ENCODE assay signal across 8 cellular contexts in the genomic region with DNA sequence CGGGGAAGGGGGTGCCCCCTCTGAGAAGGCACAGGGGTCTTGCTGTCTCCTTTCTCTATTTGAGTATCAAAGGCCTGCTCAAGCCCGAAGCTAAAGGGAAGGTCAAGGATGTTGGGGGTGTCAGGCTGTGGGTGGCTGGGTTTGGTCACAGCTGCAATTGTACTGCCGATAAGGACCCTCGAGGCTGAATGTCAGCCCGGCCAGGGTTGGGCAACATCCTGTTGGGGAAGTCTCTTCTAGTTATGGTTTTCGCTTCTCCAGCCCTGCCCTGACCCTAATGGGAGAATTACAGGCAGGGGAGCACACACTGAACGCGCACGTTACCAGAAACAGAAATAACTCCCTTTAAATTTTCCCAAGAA. TPM values are rescaled to one million over a fixed set of nuclear protein-coding genes. Genes with fewer than 3 reads are reported as not detected.
DNase-seq lines count a peak whose midpoint lies in the region; ATAC-seq and TF ChIP-seq lines count a peak whose summit lies in the region.
"Not testable (repeated sequence)": the region's sequence is repeated elsewhere in the genome, so short reads cannot be mapped to it uniquely, and the experiment has no call there.

No MANE protein-coding gene starts in this region.

- H3K4me3 ChIP-seq in upper lobe of right lung = not testable (repeated sequence)

- H3K27ac ChIP-seq in upper lobe of right lung = peak overlapping the region; percentile 79

- not testable (repeated sequence) for H3K36me3 ChIP-seq in upper lobe of right lung

- not testable (repeated sequence) for H3K9me3 ChIP-seq in upper lobe of right lung

- peaks cover 18% of the 10 kb centered on the region for H3K4me1 Mint-ChIP-seq in T-helper 1 cell treated with Interleukin-12 subunit alpha and Interleukin-12 subunit beta and Interleukin-4 antibody, amounts not matched to agents 30 μg/mL and 1 μg/mL, for 36 hours (ENCODE audit: low read depth)
- peaks cover 36% of the 10 kb centered on the region for H3K4me1 Mint-ChIP-seq in activated T-cell treated with anti-CD3 and anti-CD28 coated beads, Interleukin-2, amount 50 U/mL, for 24 hours (ENCODE audit: low read depth)
- H3K4me1 Mint-ChIP-seq in central memory CD8-positive, alpha-beta T cell = peaks cover 33% of the 10 kb centered on the region
- H3K4me1 Mint-ChIP-seq in immature natural killer cell = peaks cover 38 to 41% of the 10 kb centered on the region in 2 donors
- peaks cover 33 to 35% of the 10 kb centered on the region in 2 donors for H3K4me1 Mint-ChIP-seq in natural killer cell

- intact Hi-C loops in natural killer cell (cut with micrococcal nuclease) = loop anchor here (10.0 kb wide), 1 partner anchor 51 kb away; no protein-coding TSS in a partner anchor
- intact Hi-C loops in upper lobe of right lung (cut with DNase I) = not testable (repeated sequence)

- H3K9me3 Mint-ChIP-seq in T-helper 1 cell treated with Interleukin-12 subunit alpha and Interleukin-12 subunit beta and Interleukin-4 antibody, amounts not matched to agents 30 μg/mL and 1 μg/mL, for 36 hours; activated T-cell treated with anti-CD3 and anti-CD28 coated beads, Interleukin-2, amount 50 U/mL, for 24 hours; central memory CD8-positive, alpha-beta T cell; immature natural killer cell; natural killer cell: not testable (repeated sequence)

- ATAC-seq in central memory CD8-positive, alpha-beta T cell (replicated peaks; ENCODE audit: extremely low read depth, poor library complexity, severe bottlenecking) = peak; percentile 34
- peak; percentile 58 to 83 (median 70) for ATAC-seq in natural killer cell
- peak; percentile 90 for ATAC-seq in upper lobe of right lung

- H3K4me1 ChIP-seq in upper lobe of right lung = peaks cover 13% of the 10 kb centered on the region

- peak overlapping the region; percentile 44 for H3K4me3 Mint-ChIP-seq in T-helper 1 cell treated with Interleukin-12 subunit alpha and Interleukin-12 subunit beta and Interleukin-4 antibody, amounts not matched to agents 30 μg/mL and 1 μg/mL, for 36 hours
- peak overlapping the region; percentile 23 for H3K4me3 Mint-ChIP-seq in activated T-cell treated with anti-CD3 and anti-CD28 coated beads, Interleukin-2, amount 50 U/mL, for 24 hours
- H3K4me3 Mint-ChIP-seq in central memory CD8-positive, alpha-beta T cell = peak overlapping the region; percentile 71
- peak overlapping the region; percentile 79 to 89 (median 82) for H3K4me3 Mint-ChIP-seq in immature natural killer cell
- peak overlapping the region; percentile 87 for H3K4me3 Mint-ChIP-seq in natural killer cell

- not testable (repeated sequence) for H3K36me3 Mint-ChIP-seq in T-helper 1 cell treated with Interleukin-12 subunit alpha and Interleukin-12 subunit beta and Interleukin-4 antibody, amounts not matched to agents 30 μg/mL and 1 μg/mL, for 36 hours (ENCODE audit: low read depth); activated T-cell treated with anti-CD3 and anti-CD28 coated beads, Interleukin-2, amount 50 U/mL, for 24 hours (ENCODE audit: low read depth); central memory CD8-positive, alpha-beta T cell (ENCODE audit: insufficient read depth); immature natural killer cell; natural killer cell

- peak overlapping the region; percentile 89 for H3K27ac Mint-ChIP-seq in T-helper 1 cell treated with Interleukin-12 subunit alpha and Interleukin-12 subunit beta and Interleukin-4 antibody, amounts not matched to agents 30 μg/mL and 1 μg/mL, for 36 hours
- H3K27ac Mint-ChIP-seq in activated T-cell treated with anti-CD3 and anti-CD28 coated beads, Interleukin-2, amount 50 U/mL, for 24 hours = peak overlapping the region; percentile 95
- H3K27ac Mint-ChIP-seq in central memory CD8-positive, alpha-beta T cell (ENCODE audit: low read depth) = peak overlapping the region; percentile 92
- H3K27ac Mint-ChIP-seq in immature natural killer cell (peak overlapping the region; percentile 92 to 99 (median 97)), natural killer cell (peak overlapping the region; percentile 97 to 99)

- DNase-seq in GDM1 (lab: John Stamatoyannopoulos, UW) = peak; percentile 8
- DNase-seq in MV-4-11 (lab: John Stamatoyannopoulos, UW) = peak; percentile 95
- DNase-seq in activated T-cell treated with anti-CD3 and anti-CD28 coated beads, Interleukin-2, amount 50 U/mL, for 24 hours; central memory CD8-positive, alpha-beta T cell (ENCODE audit: low spot score in 2 of 2): not testable (repeated sequence)
- DNase-seq in immature natural killer cell = peak; percentile 58 to 65 (median 64)
- DNase-seq in natural killer cell = peak; percentile 44
- DNase-seq in upper lobe of right lung = peak; percentile 91

- not testable (repeated sequence) for H3K27me3 Mint-ChIP-seq in T-helper 1 cell treated with Interleukin-12 subunit alpha and Interleukin-12 subunit beta and Interleukin-4 antibody, amounts not matched to agents 30 μg/mL and 1 μg/mL, for 36 hours (ENCODE audit: low read depth); activated T-cell treated with anti-CD3 and anti-CD28 coated beads, Interleukin-2, amount 50 U/mL, for 24 hours; central memory CD8-positive, alpha-beta T cell; immature natural killer cell (ENCODE audit: low read depth in 3 of 3); natural killer cell (ENCODE audit: low read depth in 2 of 2)

- not testable (repeated sequence) for H3K27me3 ChIP-seq in upper lobe of right lung

- TF ChIP-seq CTCF in natural killer cell (IDR thresholded peaks at IDR 0.05); upper lobe of right lung (IDR thresholded peaks at IDR 0.05): not testable (repeated sequence)

RNA-seq across cellular contexts. Expression of gene ADGRE5, which starts 25.0 kb away (rescaled TPM):
- 100 to 1,000 TPM; 360 to 783 (median 485) TPM for polyA plus RNA-seq in immature natural killer cell
- total RNA-seq in natural killer cell (1,000 to 10,000 TPM; 1,036 to 1,703 (median 1,382) TPM), upper lobe of right lung (165 TPM)

Comparison
In these comparisons a context has a peak if more than half of its experiments do, and no peak if none do; other contexts are left out.
1. H3K4me3 Mint-ChIP-seq: peak in every context shown above with its lines; median percentile 87 in natural killer cell; 82 in immature natural killer cell; 71 in central memory CD8-positive, alpha-beta T cell; 44 in T-helper 1 cell treated with Interleukin-12 subunit alpha and Interleukin-12 subunit beta and Interleukin-4 antibody, amounts not matched to agents 30 μg/mL and 1 μg/mL, for 36 hours; 23 in activated T-cell treated with anti-CD3 and anti-CD28 coated beads, Interleukin-2, amount 50 U/mL, for 24 hours.
2. ATAC-seq: peak in every context shown above with its lines; median percentile 90 in upper lobe of right lung; 70 in natural killer cell; 34 in central memory CD8-positive, alpha-beta T cell.